In genomic region chr7:18356195-18356645, GRCh38 we compare ENCODE assay signal across 8 cellular contexts.
DNase-seq lines count a peak whose midpoint lies in the region; ATAC-seq, FAIRE-seq and TF ChIP-seq lines count a peak whose summit lies in the region.

No MANE protein-coding gene starts in this region.

- H4K20me1 ChIP-seq in GM12878 (ENCODE audit: control insufficient read depth, insufficient read depth) = no peaks in the 10 kb centered on the region

- H3K9ac ChIP-seq in GM12878 (ENCODE audit: control insufficient read depth, insufficient read depth, low read length) (no peak overlapping the region), iPS-20b (ENCODE audit: low read depth, low read length) (peak overlapping the region; percentile 36; the same call in 1 of the 2 replicates)

- H3K9me3 ChIP-seq in GM12878 (replicated peaks; ENCODE audit: control insufficient read depth, insufficient read depth, low read length) (no peaks in the 10 kb centered on the region), iPS-20b (ENCODE audit: insufficient read depth, low read depth, low read length) (no peaks in the 10 kb centered on the region)

- H3K27me3 ChIP-seq in GM12878 (replicated peaks in 1 of 2; ENCODE audit: control insufficient read depth in 2 of 2, insufficient read depth in 2 of 2, low read length in 1 of 2) (no peaks in the 10 kb centered on the region), iPS-20b (ENCODE audit: insufficient read depth, low read length) (no peaks in the 10 kb centered on the region)

- POLR2A ChIA-PET in GM12878 (lab: Charles Lee) = no interaction called here

- BruUV-seq in GM12878 (replicated peaks; lab: Mats Ljungman, UMichigan) = no TSS peak

- WGBS in GM12878 (ENCODE audit: insufficient coverage, insufficient replicate concordance, low lambda C conversion rate, missing lambda C conversion rate) = 0% methylated on average over 4 of the region's 4 CpGs

- DNase-seq in DMS 273 (lab: John Stamatoyannopoulos, UW; ENCODE audit: unreplicated experiment) (peak; percentile 62), NCI-H460 (ENCODE audit: extremely low read depth, low read depth) (peak; percentile 31), GM12878 (ENCODE audit: low read depth, low spot score) (no peak), superior temporal gyrus (ENCODE audit: extremely low spot score) (peak; percentile 78), GDM1 (lab: John Stamatoyannopoulos, UW) (no peak)

- in situ Hi-C loops in GM12878 (cut with MboI) = loop anchor here (10.0 kb wide), 1 partner anchor 1309 kb away; no protein-coding TSS in a partner anchor

- RAD21 ChIA-PET in GM12878 (lab: Charles Lee; ENCODE audit: unreplicated experiment) = interaction anchor here (0.5 to 1.7 kb wide), 4 partner anchors 35 to 656 kb away, joined by 3 to 4 read pairs (median 3); no protein-coding TSS in a partner anchor

- H3K27ac ChIP-seq in GM12878 (ENCODE audit: control insufficient read depth, insufficient read depth) = no peak overlapping the region
- no peak overlapping the region for H3K27ac ChIP-seq in iPS-20b (ENCODE audit: low read length)

- H2AFZ ChIP-seq in GM12878 (ENCODE audit: control insufficient read depth, low read depth, low read length) = peak overlapping the region; percentile 55

- TF ChIP-seq RAD21 in GM12878 (IDR thresholded peaks at IDR 0.05; ENCODE audit: insufficient read depth, low read depth, low read length) = peak; percentile 62

- H3K36me3 ChIP-seq in GM12878 (ENCODE audit: control insufficient read depth in 2 of 2, insufficient read depth in 2 of 2, low read length in 1 of 2) = no peaks in the 10 kb centered on the region
- H3K36me3 ChIP-seq in iPS-20b (ENCODE audit: insufficient read depth, low read depth, low read length) = no peaks in the 10 kb centered on the region

- intact Hi-C loops in GM12878 (cut with micrococcal nuclease; ENCODE audit: unreplicated experiment) = loop anchor here (5.0 kb wide), 1 partner anchor 151 kb away; no protein-coding TSS in a partner anchor

- H3K4me1 ChIP-seq in GM12878 (ENCODE audit: control insufficient read depth, insufficient read depth, low read length) = no peaks in the 10 kb centered on the region
- H3K4me1 ChIP-seq in iPS-20b (ENCODE audit: insufficient read depth, low read length) = peaks cover 10% of the 10 kb centered on the region; the same call in 1 of the 2 replicates

- CTCF ChIA-PET in GM12878 (lab: Yijun Ruan, JAX) = interaction anchor here (0.6 to 2.9 kb wide), 10 partner anchors 9 to 1136 kb away, joined by 3 to 12 read pairs (median 6); partner anchors contain the start of gene HDAC9

- FAIRE-seq in GM12878 (lab: Jason Lieb, UNC) = no peak

- H3K4me3 ChIP-seq in GM12878 (no peak overlapping the region), iPS-20b (ENCODE audit: low read length) (no peak overlapping the region)

- H3K4me2 ChIP-seq in GM12878 (ENCODE audit: control insufficient read depth, insufficient read depth) = no peak overlapping the region; the same call in 1 of the 2 replicates

- TF ChIP-seq EP300 in GM12878 (IDR thresholded peaks at IDR 0.05; ENCODE audit: borderline replicate concordance in 1 of 2, control insufficient read depth in 1 of 2, low read depth in 2 of 2, low read length in 2 of 2) = no peak

- no peak for TF ChIP-seq POLR2A in GM12878 (IDR thresholded peaks at IDR 0.05; ENCODE audit: low read depth, low read length)

- H3K79me2 ChIP-seq in GM12878 (ENCODE audit: control insufficient read depth, insufficient read depth, low read length) = no peaks in the 10 kb centered on the region

- TF ChIP-seq CTCF in GM12878 (IDR thresholded peaks at IDR 0.05 in 2 of 3, conservative IDR thresholded peaks at IDR 0.05 in 1 of 3; ENCODE audit: control insufficient read depth in 2 of 3, extremely low read depth in 1 of 3, insufficient read depth in 1 of 3, low read depth in 3 of 3, low read length in 3 of 3) = peak; percentile 49 to 62 (median 57)

- SMC1A ChIA-PET in GM12878 (lab: Charles Lee; ENCODE audit: uncharacterized antibody, unreplicated experiment) = interaction anchor here (0.7 to 1.9 kb wide), 6 partner anchors 49 to 312 kb away, joined by 3 to 11 read pairs (median 4); no protein-coding TSS in a partner anchor

- peak; percentile 54 for ATAC-seq in GM21529 (IDR thresholded peaks at IDR 0.05; ENCODE audit: unreplicated experiment)
- peak; percentile 63 for ATAC-seq in GM12878
- no peak for ATAC-seq in GM18870 (IDR thresholded peaks at IDR 0.05; ENCODE audit: unreplicated experiment)

TF ChIP-seq in GM12878, 131 proteins besides CTCF, POLR2A, EP300 and RAD21:
- TF ChIP-seq ZNF384 (IDR thresholded peaks at IDR 0.05; ENCODE audit: borderline replicate concordance, low read depth, low read length) (peak; percentile 98), ATF7 (IDR thresholded peaks at IDR 0.05; ENCODE audit: low read depth) (peak; percentile 22; the same call in 1 of the 2 replicates), YY1 (IDR thresholded peaks at IDR 0.05; ENCODE audit: low read depth, low read length) (0 out of 2 replicates have a peak, but pooled peaks have one; percentile 12), SMC3 (IDR thresholded peaks at IDR 0.05; ENCODE audit: borderline replicate concordance, low read length) (peak; percentile 55; the same call in 1 of the 2 replicates), ZBTB40 (IDR thresholded peaks at IDR 0.05; ENCODE audit: borderline replicate concordance) (peak; percentile 47), SMARCA5 (IDR thresholded peaks at IDR 0.05) (no peak)

Comparison
In these comparisons a context has a peak if more than half of its experiments do, and no peak if none do; other contexts are left out.
1. DNase-seq: peak in DMS 273 (single experiment), NCI-H460 (single experiment) and superior temporal gyrus (single experiment); none in GM12878 (single experiment) and GDM1 (single experiment).